Comparison of ENCODE assay signal across 8 cellular contexts in genomic region chr17:31533546-31534155, GRCh38.
DNase-seq lines count a peak whose midpoint lies in the region; ATAC-seq and TF ChIP-seq lines count a peak whose summit lies in the region.

No MANE protein-coding gene starts in this region.

- peaks cover 10 to 43% (median 40%) of the 10 kb centered on the region in 11 experiments; a peak in 17 of 22 replicates for H3K36me3 ChIP-seq in BLaER1 treated with 17β-estradiol and CSF1 and Interleukin-3, amounts not matched to agents 10 nM and 100 nM
- H3K36me3 ChIP-seq in HEK293 (ENCODE audit: control insufficient read depth in 2 of 2, insufficient read depth in 1 of 2, low read length in 2 of 2) (peaks cover 0 to 21% of the 10 kb centered on the region in 2 experiments; a peak in 1 of 3 replicates), prostate gland (no peaks in the 10 kb centered on the region)

- TF ChIP-seq CTCF in HEK293 (tag by site-specific recombination; IDR thresholded peaks at IDR 0.05) (0 out of 2 replicates have a peak, but pooled peaks have one; percentile 54), VCaP (conservative IDR thresholded peaks at IDR 0.05) (peak; percentile 61), prostate gland (IDR thresholded peaks at IDR 0.05) (peak in 2 of 4 experiments; percentile 13 to 27)

- H3K4me2 ChIP-seq in BLaER1 treated with 17β-estradiol and CSF1 and Interleukin-3, amounts not matched to agents 10 nM and 100 nM: peak overlapping the region; percentile 37 to 65 (median 57)

- H4K20me1 ChIP-seq in BLaER1 treated with 17β-estradiol and CSF1 and Interleukin-3, amounts not matched to agents 10 nM and 100 nM: peaks cover 0 to 53% (median 12%) of the 10 kb centered on the region in 11 experiments; a peak in 10 of 22 replicates

- peak; percentile 50 to 92 (median 80) for DNase-seq in head of caudate nucleus
- DNase-seq in stimulated activated CD4-positive, alpha-beta T cell treated with anti-CD3 and anti-CD28 coated beads, Interleukin-2, amount 100 ng/mL, for 24 hours: peak; percentile 52 to 57
- no peak for DNase-seq in mesenteric fat pad (ENCODE audit: low spot score)
- DNase-seq in prostate gland (ENCODE audit: low spot score): no peak

- no peak for TF ChIP-seq POLR2A in prostate gland (IDR thresholded peaks at IDR 0.05)

- CTCF ChIA-PET in HEK293 (lab: Yijun Ruan, JAX): interaction anchor here (0.5 to 4.4 kb wide), 13 partner anchors 9 to 329 kb away, joined by 3 to 38 read pairs (median 4); no protein-coding TSS in a partner anchor

- H3K27ac ChIP-seq in BLaER1 treated with 17β-estradiol and CSF1 and Interleukin-3, amounts not matched to agents 10 nM and 100 nM: no peak overlapping the region
- H3K27ac ChIP-seq in HEK293 (ENCODE audit: extremely low read depth, low read depth, low read length) (no peak overlapping the region), VCaP (peak overlapping the region; percentile 6; the same call in 1 of the 2 replicates), prostate gland (no peak overlapping the region)

- POLR2A ChIA-PET in HEK293 (lab: Yijun Ruan, JAX): interaction anchor here (1.4 kb wide), 1 partner anchor 309 kb away, joined by 3 read pairs; no protein-coding TSS in a partner anchor

- no peaks in the 10 kb centered on the region for H3K27me3 ChIP-seq in BLaER1 treated with 17β-estradiol and CSF1 and Interleukin-3, amounts not matched to agents 10 nM and 100 nM
- H3K27me3 ChIP-seq in prostate gland (replicated peaks; ENCODE audit: insufficient read depth): no peaks in the 10 kb centered on the region

- WGBS in prostate gland: 23% methylated on average over 10 of the region's 10 CpGs

- peak overlapping the region in 3 of 11 experiments; percentile 1 to 26 (median 25); a peak in 1 of 22 replicates for H3K9ac ChIP-seq in BLaER1 treated with 17β-estradiol and CSF1 and Interleukin-3, amounts not matched to agents 10 nM and 100 nM

- intact Hi-C loops in head of caudate nucleus (cut with DNase I) (no loop called here), prostate gland (cut with DNase I) (no loop called here)

- H3K4me3 ChIP-seq in BLaER1 treated with 17β-estradiol and CSF1 and Interleukin-3, amounts not matched to agents 10 nM and 100 nM: no peak overlapping the region
- H3K4me3 ChIP-seq in HEK293 (ENCODE audit: low read depth, low read length) (no peak overlapping the region), prostate gland (no peak overlapping the region)

- H3K4me1 ChIP-seq in BLaER1 treated with 17β-estradiol and CSF1 and Interleukin-3, amounts not matched to agents 10 nM and 100 nM: peaks cover 23 to 57% (median 50%) of the 10 kb centered on the region in 10 experiments
- H3K4me1 ChIP-seq in HEK293 (ENCODE audit: control insufficient read depth, insufficient read depth, low read length) (peaks cover 15% of the 10 kb centered on the region), prostate gland (replicated peaks) (peaks cover 9% of the 10 kb centered on the region)

- no peaks in the 10 kb centered on the region for H3K9me3 ChIP-seq in BLaER1 treated with 17β-estradiol and CSF1 and Interleukin-3, amounts not matched to agents 10 nM and 100 nM (replicated peaks in 1 of 11)
- H3K9me3 ChIP-seq in HEK293 (ENCODE audit: control insufficient read depth, insufficient read depth, low read depth, low read length): no peaks in the 10 kb centered on the region
- H3K9me3 ChIP-seq in prostate gland: no peaks in the 10 kb centered on the region

- ATAC-seq in HG03457 (IDR thresholded peaks at IDR 0.05; ENCODE audit: unreplicated experiment): no peak

TF ChIP-seq in HEK293, 187 proteins besides CTCF, POLR2A, EP300 and RAD21 (continues in another document):
- TF ChIP-seq ZNF155 (tag by site-specific recombination; IDR thresholded peaks at IDR 0.05): no peak
- peak; percentile 97 for TF ChIP-seq EGR2 (tag by site-specific recombination; IDR thresholded peaks at IDR 0.05; ENCODE audit: low read depth)
- TF ChIP-seq ZNF184 (tag by site-specific recombination; IDR thresholded peaks at IDR 0.05): no peak
- no peak for TF ChIP-seq SCRT1 (tag by site-specific recombination; IDR thresholded peaks at IDR 0.05; ENCODE audit: borderline replicate concordance)
- no peak for TF ChIP-seq ZNF544 (tag by site-specific recombination; IDR thresholded peaks at IDR 0.05)
- peak; percentile 90 for TF ChIP-seq ZNF335 (tag by site-specific recombination; conservative IDR thresholded peaks at IDR 0.05)
- TF ChIP-seq INSM2 (tag by site-specific recombination; IDR thresholded peaks at IDR 0.05): 0 out of 2 replicates have a peak, but pooled peaks have one; percentile 19
- no peak for TF ChIP-seq PRDM1 (tag by site-specific recombination; IDR thresholded peaks at IDR 0.05)
- no peak for TF ChIP-seq ZNF777 (tag by site-specific recombination; IDR thresholded peaks at IDR 0.05; ENCODE audit: borderline replicate concordance)
- TF ChIP-seq KLF17 (tag by site-specific recombination; IDR thresholded peaks at IDR 0.05): 0 out of 2 replicates have a peak, but pooled peaks have one; percentile 23
- TF ChIP-seq ZNF366 (tag by site-specific recombination; conservative IDR thresholded peaks at IDR 0.05): no peak
- TF ChIP-seq ZBTB17 (tag by site-specific recombination; IDR thresholded peaks at IDR 0.05): no peak
- no peak for TF ChIP-seq ZNF626 (tag by site-specific recombination; IDR thresholded peaks at IDR 0.05)
- no peak for TF ChIP-seq REPIN1 (tag by site-specific recombination; IDR thresholded peaks at IDR 0.05; ENCODE audit: low read depth)
- no peak for TF ChIP-seq ZNF660 (tag by site-specific recombination; IDR thresholded peaks at IDR 0.05)
- TF ChIP-seq OSR2 (tag by site-specific recombination; IDR thresholded peaks at IDR 0.05): no peak
- TF ChIP-seq ZFHX2 (tag by site-specific recombination; conservative IDR thresholded peaks at IDR 0.05): peak; percentile 98
- no peak for TF ChIP-seq ZNF707 (tag by site-specific recombination; IDR thresholded peaks at IDR 0.05)
- peak; percentile 40; the same call in 1 of the 2 replicates for TF ChIP-seq ZNF654 (tag by site-specific recombination; IDR thresholded peaks at IDR 0.05; ENCODE audit: low read depth)
- TF ChIP-seq ZFP37 (tag by site-specific recombination; IDR thresholded peaks at IDR 0.05): no peak
- no peak for TF ChIP-seq ZNF239 (tag by site-specific recombination; IDR thresholded peaks at IDR 0.05)
- no peak for TF ChIP-seq ZNF157 (tag by site-specific recombination; IDR thresholded peaks at IDR 0.05)
- no peak for TF ChIP-seq ZNF596 (tag by site-specific recombination; IDR thresholded peaks at IDR 0.05)
- TF ChIP-seq GLIS2 (tag by site-specific recombination; IDR thresholded peaks at IDR 0.05): 0 out of 2 replicates have a peak, but pooled peaks have one; percentile 23
- no peak for TF ChIP-seq KLF1 (tag by site-specific recombination; IDR thresholded peaks at IDR 0.05)
- peak; percentile 48; the same call in 1 of the 2 replicates for TF ChIP-seq PATZ1 (tag by site-specific recombination; IDR thresholded peaks at IDR 0.05)
- no peak for TF ChIP-seq ZNF623 (tag by site-specific recombination; IDR thresholded peaks at IDR 0.05)
- TF ChIP-seq ZNF600 (tag by site-specific recombination; IDR thresholded peaks at IDR 0.05): peak; percentile 56; the same call in 1 of the 2 replicates
- no peak for TF ChIP-seq ZXDB (tag by site-specific recombination; IDR thresholded peaks at IDR 0.05)
- TF ChIP-seq ZFP41 (tag by site-specific recombination; IDR thresholded peaks at IDR 0.05; ENCODE audit: borderline replicate concordance): no peak
- TF ChIP-seq ZNF521 (tag by site-specific recombination; IDR thresholded peaks at IDR 0.05): no peak
- TF ChIP-seq ZBTB8A (tag by site-specific recombination; IDR thresholded peaks at IDR 0.05): peak; percentile 92
- TF ChIP-seq WT1 (tag by site-specific recombination; IDR thresholded peaks at IDR 0.05): no peak
- TF ChIP-seq ZNF19 (tag by site-specific recombination; IDR thresholded peaks at IDR 0.05; ENCODE audit: low read depth): no peak

Comparison
In these comparisons a context has a peak if more than half of its experiments do, and no peak if none do; other contexts are left out.
1. DNase-seq: peak in head of caudate nucleus (42 of 42) and stimulated activated CD4-positive, alpha-beta T cell treated with anti-CD3 and anti-CD28 coated beads, Interleukin-2, amount 100 ng/mL, for 24 hours (2 of 2); none in mesenteric fat pad (single experiment) and prostate gland (single experiment).